9 cellular contexts compared by ENCODE assay signal in the genomic region with DNA sequence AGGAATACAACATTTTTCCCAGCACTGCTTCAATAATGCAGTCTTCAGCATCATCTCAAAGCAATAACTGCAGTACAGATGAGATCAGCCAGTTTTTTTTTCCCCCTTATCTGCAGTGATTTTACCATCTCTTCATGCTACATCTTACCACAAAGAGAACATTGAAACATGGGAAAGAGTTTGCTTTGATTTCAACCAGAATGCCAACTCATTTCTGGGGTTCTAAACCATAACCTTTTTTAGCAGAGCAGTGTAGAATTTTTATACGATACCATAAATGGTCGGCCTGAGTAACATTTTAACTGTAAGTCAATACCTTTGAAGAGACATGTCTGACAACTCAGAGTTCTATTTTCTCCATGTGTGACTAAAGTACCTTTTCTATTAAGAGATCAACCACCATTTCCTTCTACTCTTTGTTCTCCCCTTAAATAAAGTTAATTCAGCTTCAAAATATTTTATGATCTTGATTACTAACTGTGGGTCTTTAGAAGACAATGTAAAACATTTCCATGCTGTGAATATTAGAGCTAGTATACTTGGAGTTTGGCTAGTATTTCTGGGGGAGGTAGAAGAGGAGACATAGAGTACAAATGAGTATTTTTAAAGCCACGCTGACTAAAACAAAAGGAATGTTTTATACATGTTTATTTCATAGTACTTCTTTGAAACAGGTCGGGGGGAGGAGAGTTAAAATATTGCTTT.
DNase-seq lines count a peak whose midpoint lies in the region; ATAC-seq lines count a peak whose summit lies in the region.
"Had no signal": no experiment of that assay in that cellular context is flagged by ENCODE, and none has a peak within 500 bp of the region (broad histone marks: within the 10 kb centered on the region; RNA-seq: fewer than 3 reads in every experiment).

No MANE protein-coding gene starts in this region.

- peaks cover 25% of the 10 kb centered on the region for H3K36me3 Mint-ChIP-seq in activated naive CD4-positive, alpha-beta T cell treated with anti-CD3 and anti-CD28 coated beads, Interleukin-2, amount 50 U/mL, for 24 hours
- H3K36me3 Mint-ChIP-seq in activated naive CD4-positive, alpha-beta T cell treated with anti-CD3 and anti-CD28 coated beads, Interleukin-2, amount 10 ng/mL, durations not matched to agents 7 days and 5 days = peaks cover 27% of the 10 kb centered on the region

- no peaks in the 10 kb centered on the region for H3K9me3 Mint-ChIP-seq in activated naive CD4-positive, alpha-beta T cell treated with anti-CD3 and anti-CD28 coated beads, Interleukin-2, amount 50 U/mL, for 24 hours
- no peaks in the 10 kb centered on the region for H3K9me3 Mint-ChIP-seq in activated naive CD4-positive, alpha-beta T cell treated with anti-CD3 and anti-CD28 coated beads, Interleukin-2, amount 10 ng/mL, durations not matched to agents 7 days and 5 days

- peak; percentile 51 for ATAC-seq in HG03045 (IDR thresholded peaks at IDR 0.05; ENCODE audit: unreplicated experiment)
- no peak for ATAC-seq in GM19397 (IDR thresholded peaks at IDR 0.05; ENCODE audit: unreplicated experiment)

- no peaks in the 10 kb centered on the region for H3K27me3 Mint-ChIP-seq in activated naive CD4-positive, alpha-beta T cell treated with anti-CD3 and anti-CD28 coated beads, Interleukin-2, amount 50 U/mL, for 24 hours
- no peaks in the 10 kb centered on the region for H3K27me3 Mint-ChIP-seq in activated naive CD4-positive, alpha-beta T cell treated with anti-CD3 and anti-CD28 coated beads, Interleukin-2, amount 10 ng/mL, durations not matched to agents 7 days and 5 days

- CTCF ChIA-PET in activated naive CD4-positive, alpha-beta T cell treated with anti-CD3 and anti-CD28 coated beads, Interleukin-2, amount 10 ng/mL, durations not matched to agents 7 days and 5 days (lab: Charles Lee) = interaction anchor here (1.4 kb wide), 1 partner anchor 258 kb away, joined by 3 read pairs; a partner anchor contains a TSS

- H3K27ac Mint-ChIP-seq in activated naive CD4-positive, alpha-beta T cell treated with anti-CD3 and anti-CD28 coated beads, Interleukin-2, amount 50 U/mL, for 24 hours = peak overlapping the region; percentile 9
- H3K27ac Mint-ChIP-seq in activated naive CD4-positive, alpha-beta T cell treated with anti-CD3 and anti-CD28 coated beads, Interleukin-2, amount 10 ng/mL, durations not matched to agents 7 days and 5 days = no peak overlapping the region

- no peak for DNase-seq in activated naive CD4-positive, alpha-beta T cell treated with anti-CD3 and anti-CD28 coated beads, Interleukin-2, amount 10 ng/mL, durations not matched to agents 7 days and 5 days
- DNase-seq in amniotic epithelial cell (ENCODE audit: low read depth) (peak; percentile 53), superior temporal gyrus (ENCODE audit: extremely low spot score) (peak; percentile 46), Ammon's horn (ENCODE audit: low spot score) (no peak), NCI-H748 (lab: John Stamatoyannopoulos, UW; ENCODE audit: unreplicated experiment) (no peak)
- DNase-seq: amniotic stem cell had no signal

- peaks cover 36% of the 10 kb centered on the region for H3K4me1 Mint-ChIP-seq in activated naive CD4-positive, alpha-beta T cell treated with anti-CD3 and anti-CD28 coated beads, Interleukin-2, amount 50 U/mL, for 24 hours
- peaks cover 15% of the 10 kb centered on the region for H3K4me1 Mint-ChIP-seq in activated naive CD4-positive, alpha-beta T cell treated with anti-CD3 and anti-CD28 coated beads, Interleukin-2, amount 10 ng/mL, durations not matched to agents 7 days and 5 days

- peak overlapping the region; percentile 23 for H3K4me3 Mint-ChIP-seq in activated naive CD4-positive, alpha-beta T cell treated with anti-CD3 and anti-CD28 coated beads, Interleukin-2, amount 50 U/mL, for 24 hours
- H3K4me3 Mint-ChIP-seq in activated naive CD4-positive, alpha-beta T cell treated with anti-CD3 and anti-CD28 coated beads, Interleukin-2, amount 10 ng/mL, durations not matched to agents 7 days and 5 days = no peak overlapping the region

Comparison
In these comparisons a context has a peak if more than half of its experiments do, and no peak if none do; other contexts are left out.
1. DNase-seq: peak in amniotic epithelial cell (single experiment) and superior temporal gyrus (single experiment); none in activated naive CD4-positive, alpha-beta T cell treated with anti-CD3 and anti-CD28 coated beads, Interleukin-2, amount 10 ng/mL, durations not matched to agents 7 days and 5 days (single experiment), Ammon's horn (single experiment) and NCI-H748 (single experiment).